In genomic region chr1:31144442-31144841, GRCh38 we compare ENCODE assay signal across 22 cellular contexts.
"Had no signal": no experiment of that assay in that cellular context is flagged by ENCODE, and none has a peak within 500 bp of the region (broad histone marks: within the 10 kb centered on the region; RNA-seq: fewer than 3 reads in every experiment).

No MANE protein-coding gene starts in this region.

- H3K9me2 ChIP-seq: SK-N-SH had no signal

- H3K9me3 ChIP-seq: SK-N-SH had no signal

- H3K27ac Mint-ChIP-seq: T-cell had no signal

- ATAC-seq: HepG2, T-cell had no signal

- H3K4me2 ChIP-seq: KMS-11, SK-N-SH had no signal

- H3K36me3 Mint-ChIP-seq: T-cell had no signal

- H3K9me3 Mint-ChIP-seq: T-cell had no signal

- H3K27ac ChIP-seq: KMS-11, RWPE1 had no signal

- DNase-seq: IMR-90, Kasumi-1, MM.1S, NCI-H1092 treated with DMSO at 0.1 percent for 48 hours, NCI-H1436, NCI-H187, NCI-H2029, NCI-H2081 treated with DMSO at 0.1 percent for 48 hours, NCI-H2171, NCI-H226, NCI-H446, NCI-H510A, NCI-H524 treated with DMSO at 0.1 percent for 48 hours, NCI-H69, NCI-H774, SHP77, SK-N-SH, SW 1271, T-cell had no signal

- H3K4me1 Mint-ChIP-seq: T-cell had no signal

- H3K4me3 Mint-ChIP-seq: T-cell had no signal

- H3K27me3 Mint-ChIP-seq: T-cell had no signal
